21 cellular contexts compared by ENCODE assay signal in the genomic region with DNA sequence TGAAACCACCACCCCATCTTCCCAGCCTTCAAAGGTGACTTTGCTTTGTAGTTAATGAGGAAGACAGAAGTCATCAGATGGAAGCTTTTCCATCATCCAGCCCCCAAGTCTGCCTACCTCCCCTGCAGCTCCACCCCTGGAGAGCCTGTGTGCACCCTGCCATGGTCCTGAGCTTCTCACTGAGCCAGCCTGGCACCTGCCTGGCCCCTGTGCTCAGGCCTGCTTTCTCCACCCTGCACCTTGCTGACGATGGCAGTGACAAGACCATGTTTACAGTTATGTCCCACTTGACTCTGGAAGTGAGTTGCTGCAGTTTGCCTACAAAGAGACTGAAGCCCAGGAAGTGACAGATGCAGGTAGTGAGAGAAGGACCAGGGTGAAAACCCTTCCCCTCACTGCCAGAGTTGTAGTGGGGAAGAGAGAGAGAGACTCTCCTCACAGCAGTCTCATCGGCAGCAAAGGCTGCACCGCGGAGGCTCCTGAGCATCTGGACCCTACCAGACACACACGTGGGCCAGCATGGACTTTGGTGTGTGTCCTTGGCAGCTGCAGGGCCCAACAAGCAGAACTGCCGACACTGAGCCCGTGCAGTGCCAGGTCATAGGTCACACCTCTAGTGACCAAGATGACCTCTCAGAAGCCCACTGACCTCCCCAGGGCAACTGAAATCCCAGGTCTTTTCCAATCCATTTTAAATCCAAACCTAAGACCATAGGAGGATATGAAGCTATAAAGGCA.
"Had no signal": no experiment of that assay in that cellular context is flagged by ENCODE, and none has a peak within 500 bp of the region (broad histone marks: within the 10 kb centered on the region; RNA-seq: fewer than 3 reads in every experiment).

No MANE protein-coding gene starts in this region.

- H3K36me3 ChIP-seq: breast epithelium, MG63, Peyer's patch, SJSA1 had no signal

- H3K9me3 ChIP-seq: breast epithelium, MG63, Peyer's patch, SJSA1 had no signal

- ATAC-seq: activated T-cell treated with anti-CD3 and anti-CD28 coated beads, Interleukin-2, amount 50 U/mL, for 4 hours had no signal

- H3K27ac ChIP-seq: breast epithelium, Peyer's patch, RWPE1, SJSA1 had no signal

- DNase-seq: activated B cell treated with CpG ODN at 0.5 μM for 24 hours; activated CD4-positive, alpha-beta memory T cell treated with anti-CD3 and anti-CD28 coated beads for 36 hours; activated CD4-positive, alpha-beta T cell treated with anti-CD3 and anti-CD28 coated beads for 1 hour; activated CD4-positive, alpha-beta T cell treated with anti-CD3 and anti-CD28 coated beads, Interleukin-2, amount 10 ng/mL, durations not matched to agents 7 days and 5 days; activated gamma-delta T cell treated with Interleukin-2 at 50 U/mL for 16 hours; activated naive CD4-positive, alpha-beta T cell treated with anti-CD3 and anti-CD28 coated beads, Interleukin-2, amount 50 U/mL, for 16 hours; activated T-cell treated with anti-CD3 and anti-CD28 coated beads, Interleukin-2, amount 50 U/mL, for 4 hours; central memory CD4-positive, alpha-beta T cell; MG63; MV-4-11; NCI-H1092 treated with DMSO at 0.1 percent for 48 hours; NCI-H1417 treated with DMSO at 0.1 percent for 48 hours; NCI-H1694; NCI-H2029 treated with DMSO at 0.1 percent for 48 hours; NCI-H510A treated with DMSO at 0.1 percent for 48 hours; NCI-H69; T-helper 9 cell had no signal

- H3K4me1 ChIP-seq: breast epithelium, Peyer's patch, SJSA1 had no signal

- H3K4me3 ChIP-seq: breast epithelium, MG63, Peyer's patch, SJSA1 had no signal

- H3K27me3 ChIP-seq: MG63, Peyer's patch, SJSA1 had no signal
